Comparison of ENCODE assay signal across 24 cellular contexts in the genomic region with DNA sequence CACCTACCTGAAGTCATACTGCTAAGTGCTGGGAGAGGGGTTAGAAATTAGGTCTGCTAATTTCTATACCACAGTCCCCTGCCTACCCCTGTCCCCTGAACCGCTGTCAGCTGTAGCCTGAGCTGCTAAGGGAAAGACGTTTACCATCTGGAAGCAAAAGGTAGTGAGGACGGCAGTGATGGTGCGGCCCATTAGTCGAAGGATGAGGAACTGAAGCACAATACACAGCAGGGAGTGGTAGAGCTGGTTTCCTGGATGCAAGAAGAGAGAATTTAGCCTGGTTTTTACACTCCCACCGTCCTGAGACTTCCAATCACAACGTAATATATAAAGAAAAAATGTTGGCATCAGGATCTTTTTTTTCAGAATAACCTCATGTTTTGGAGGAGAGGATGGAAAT.
"Had no signal": no experiment of that assay in that cellular context is flagged by ENCODE, and none has a peak within 500 bp of the region (broad histone marks: within the 10 kb centered on the region; RNA-seq: fewer than 3 reads in every experiment).

No MANE protein-coding gene starts in this region.

- H3K27me3 ChIP-seq: dorsolateral prefrontal cortex, pancreas, spleen, transverse colon had no signal

- H3K27me3 Mint-ChIP-seq: natural killer cell treated with Interleukin-12 subunit alpha and Interleukin-12 subunit beta and Interleukin-15 and Interleukin-18, amount 100 ng/mL, for 72 hours; stimulated activated memory B cell treated with anti-CD40 and anti-IgM and Interleukin-4, amounts not matched to agents 10 μg/mL and 1 μg/mL and 100 μg/mL, for 72 hours; stimulated activated naive CD8-positive, alpha-beta T cell treated with anti-CD3 and anti-CD28 coated beads, Interleukin-15, amount 100 ng/mL, for 72 hours had no signal

- ATAC-seq: left lobe of liver; natural killer cell treated with Interleukin-12 subunit alpha and Interleukin-12 subunit beta and Interleukin-15 and Interleukin-18, amount 100 ng/mL, for 72 hours; pancreas; psoas muscle; sciatic nerve; stimulated activated memory B cell treated with anti-CD40 and anti-IgM and Interleukin-4, amounts not matched to agents 10 μg/mL and 1 μg/mL and 100 μg/mL, for 72 hours; stimulated activated naive CD8-positive, alpha-beta T cell treated with anti-CD3 and anti-CD28 coated beads, Interleukin-15, amount 100 ng/mL, for 72 hours had no signal

- H3K9me3 Mint-ChIP-seq: mesothelial cell of epicardium; natural killer cell treated with Interleukin-12 subunit alpha and Interleukin-12 subunit beta and Interleukin-15 and Interleukin-18, amount 100 ng/mL, for 72 hours; stimulated activated memory B cell treated with anti-CD40 and anti-IgM and Interleukin-4, amounts not matched to agents 10 μg/mL and 1 μg/mL and 100 μg/mL, for 72 hours; stimulated activated naive CD8-positive, alpha-beta T cell treated with anti-CD3 and anti-CD28 coated beads, Interleukin-15, amount 100 ng/mL, for 72 hours had no signal

- H3K4me1 Mint-ChIP-seq: mesothelial cell of epicardium; stimulated activated memory B cell treated with anti-CD40 and anti-IgM and Interleukin-4, amounts not matched to agents 10 μg/mL and 1 μg/mL and 100 μg/mL, for 72 hours had no signal

- H3K27ac ChIP-seq: dorsolateral prefrontal cortex, pancreas, psoas muscle, spleen, thoracic aorta, transverse colon had no signal

- H3K4me1 ChIP-seq: psoas muscle, spleen had no signal

- H3K27ac Mint-ChIP-seq: mesothelial cell of epicardium; natural killer cell treated with Interleukin-12 subunit alpha and Interleukin-12 subunit beta and Interleukin-15 and Interleukin-18, amount 100 ng/mL, for 72 hours; stimulated activated memory B cell treated with anti-CD40 and anti-IgM and Interleukin-4, amounts not matched to agents 10 μg/mL and 1 μg/mL and 100 μg/mL, for 72 hours had no signal

- H3K4me3 Mint-ChIP-seq: mesothelial cell of epicardium; natural killer cell treated with Interleukin-12 subunit alpha and Interleukin-12 subunit beta and Interleukin-15 and Interleukin-18, amount 100 ng/mL, for 72 hours; stimulated activated memory B cell treated with anti-CD40 and anti-IgM and Interleukin-4, amounts not matched to agents 10 μg/mL and 1 μg/mL and 100 μg/mL, for 72 hours; stimulated activated naive CD8-positive, alpha-beta T cell treated with anti-CD3 and anti-CD28 coated beads, Interleukin-15, amount 100 ng/mL, for 72 hours had no signal

- DNase-seq: cortex of kidney; dorsolateral prefrontal cortex; effector CD8-positive, alpha-beta T cell; foreskin melanocyte; head of caudate nucleus; hypothalamus; islet precursor cell; occipital lobe; pancreas; psoas muscle; retina; spleen; stimulated activated CD4-positive, alpha-beta T cell treated with anti-CD3 and anti-CD28 coated beads, Interleukin-15, amount 100 ng/mL, for 24 hours; stimulated activated CD4-positive, alpha-beta T cell treated with anti-CD3 and anti-CD28 coated beads, Interleukin-1b, Interleukin-23, amount 100 ng/mL, for 48 hours; stimulated activated CD4-positive, alpha-beta T cell treated with anti-CD3 and anti-CD28 coated beads, Interleukin-4, amount 100 ng/mL, for 24 hours; stimulated activated naive CD8-positive, alpha-beta T cell treated with anti-CD3 and anti-CD28 coated beads, Interleukin-15, amount 100 ng/mL, for 72 hours; substantia nigra; transverse colon had no signal

- H3K4me3 ChIP-seq: dorsolateral prefrontal cortex, pancreas, psoas muscle, spleen, thoracic aorta, transverse colon had no signal

- H3K9me3 ChIP-seq: pancreas, psoas muscle, spleen, thoracic aorta, transverse colon had no signal
